1 cellular context compared by ENCODE assay signal in genomic region chr16:47966325-47966724, GRCh38.
TF ChIP-seq lines count a peak whose summit lies in the region.

No MANE protein-coding gene starts in this region.

TF ChIP-seq in GM23338, 12 proteins besides CTCF, POLR2A, EP300 and RAD21 (continued from another document):
- TF ChIP-seq ZNF462 (CRISPR knock-in tag; IDR thresholded peaks at IDR 0.05) (no peak), NANOG (IDR thresholded peaks at IDR 0.05; ENCODE audit: borderline replicate concordance) (no peak), STAT1 (IDR thresholded peaks at IDR 0.05; ENCODE audit: unreplicated experiment) (no peak), EZH2phosphoT487 (IDR thresholded peaks at IDR 0.05; ENCODE audit: unreplicated experiment) (no peak), EZH2 (IDR thresholded peaks at IDR 0.05; ENCODE audit: low read depth, unreplicated experiment) (no peak), ZNF331 (CRISPR knock-in tag; IDR thresholded peaks at IDR 0.05; ENCODE audit: low read depth) (no peak)
